In genomic region chr22:39098576-39098975, GRCh38 we compare ENCODE assay signal across 1 cellular context.
TF ChIP-seq lines count a peak whose summit lies in the region.

No MANE protein-coding gene starts in this region.

TF ChIP-seq in SK-N-SH, 30 proteins besides CTCF, POLR2A, EP300 and RAD21 (continued from another document):
- no peak for TF ChIP-seq SIN3A (IDR thresholded peaks at IDR 0.05; ENCODE audit: borderline replicate concordance, low read depth, low read length)
- TF ChIP-seq SMC3 (IDR thresholded peaks at IDR 0.05; ENCODE audit: low read depth, low read length): no peak
- TF ChIP-seq FOXM1 (IDR thresholded peaks at IDR 0.05; ENCODE audit: low read depth): no peak
- TF ChIP-seq FOSL2 (IDR thresholded peaks at IDR 0.05; ENCODE audit: borderline replicate concordance, low read depth): no peak
